19 cellular contexts compared by ENCODE assay signal in the genomic region with DNA sequence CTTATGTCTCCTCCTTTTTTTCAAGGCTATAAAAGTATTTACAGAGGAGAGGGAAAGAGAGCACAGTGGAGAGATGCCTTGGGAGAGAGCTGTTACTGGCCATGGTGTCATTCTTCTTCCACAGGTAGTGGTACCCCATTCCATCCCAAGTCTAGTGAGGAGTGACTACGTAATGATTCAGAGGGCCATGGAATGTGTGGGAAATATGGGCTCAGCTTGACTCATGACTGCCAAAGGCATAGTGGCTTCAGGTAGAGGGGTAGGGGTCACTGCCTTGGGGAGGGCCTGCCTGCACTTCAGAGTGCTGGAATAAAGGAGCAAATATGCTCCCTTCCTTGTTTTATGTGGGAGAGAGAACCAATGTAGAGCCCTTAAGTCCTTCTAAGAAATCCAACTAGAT.
DNase-seq lines count a peak whose midpoint lies in the region; ATAC-seq, FAIRE-seq and TF ChIP-seq lines count a peak whose summit lies in the region.
"Had no signal": no experiment of that assay in that cellular context is flagged by ENCODE, and none has a peak within 500 bp of the region (broad histone marks: within the 10 kb centered on the region; RNA-seq: fewer than 3 reads in every experiment).

No MANE protein-coding gene starts in this region.

- H3K27me3 ChIP-seq in IMR-90 (ENCODE audit: control insufficient read depth, insufficient read depth, low read length) (no peaks in the 10 kb centered on the region), astrocyte (ENCODE audit: insufficient read depth, low read length) (no peaks in the 10 kb centered on the region), vagina (no peaks in the 10 kb centered on the region)
- H3K27me3 ChIP-seq: BLaER1 treated with 17β-estradiol and CSF1 and Interleukin-3, amounts not matched to agents 10 nM and 100 nM had no signal

- H3K27ac Mint-ChIP-seq in astrocyte (ENCODE audit: unreplicated experiment): no peak overlapping the region
- H3K27ac Mint-ChIP-seq: GM23338 had no signal

- H3K4me2 ChIP-seq in IMR-90 (ENCODE audit: low read depth, low read length) (no peak overlapping the region), astrocyte (ENCODE audit: low read length) (no peak overlapping the region)
- H3K4me2 ChIP-seq: A549; BLaER1 treated with 17β-estradiol and CSF1 and Interleukin-3, amounts not matched to agents 10 nM and 100 nM; GM23338 had no signal

- no peak overlapping the region for H3K23ac ChIP-seq in IMR-90 (ENCODE audit: low read depth, low read length)

- POLR2A ChIA-PET in IMR-90 (lab: Charles Lee; ENCODE audit: unreplicated experiment): no interaction called here

- no peaks in the 10 kb centered on the region for H4K20me1 ChIP-seq in IMR-90 (ENCODE audit: insufficient read depth, low read length)
- no peaks in the 10 kb centered on the region for H4K20me1 ChIP-seq in astrocyte (ENCODE audit: insufficient read depth, low read length)
- H4K20me1 ChIP-seq: BLaER1 treated with 17β-estradiol and CSF1 and Interleukin-3, amounts not matched to agents 10 nM and 100 nM had no signal

- peaks cover 20 to 25% of the 10 kb centered on the region in 2 experiments for H3K79me1 ChIP-seq in IMR-90 (ENCODE audit: low read depth in 1 of 2, low read length in 2 of 2)

- H3K4me3 Mint-ChIP-seq in astrocyte (ENCODE audit: unreplicated experiment): no peak overlapping the region
- H3K4me3 Mint-ChIP-seq: GM23338 had no signal

- no peak overlapping the region for H3K56ac ChIP-seq in IMR-90 (ENCODE audit: extremely low read depth, insufficient read depth, low read length)

- peaks cover 21% of the 10 kb centered on the region for H3K9me3 ChIP-seq in IMR-90 (ENCODE audit: control insufficient read depth, insufficient read depth, low read length)
- peaks cover 7% of the 10 kb centered on the region for H3K9me3 ChIP-seq in astrocyte (ENCODE audit: insufficient read depth, low read depth, low read length)
- no peaks in the 10 kb centered on the region for H3K9me3 ChIP-seq in vagina

- TF ChIP-seq RAD21 in IMR-90 (IDR thresholded peaks at IDR 0.05; ENCODE audit: low read length): no peak

- peak overlapping the region; percentile 24; the same call in 1 of the 2 replicates for H3K4ac ChIP-seq in IMR-90 (ENCODE audit: low read depth, low read length)

- no TSS peak for BruUV-seq in IMR-90 (replicated peaks; lab: Mats Ljungman, UMichigan)

- no peaks in the 10 kb centered on the region for H3K36me3 Mint-ChIP-seq in astrocyte (ENCODE audit: low read depth, unreplicated experiment)

- no CpG with 5 or more reads among the region's 1 CpG for WGBS in IMR-90 (ENCODE audit: extremely low coverage in 2 of 2, insufficient read length in 1 of 2), 2 experiments

- no peaks in the 10 kb centered on the region; the same call in 1 of the 2 replicates for H3K36me3 ChIP-seq in IMR-90 (ENCODE audit: control insufficient read depth, insufficient read depth, low read length)
- H3K36me3 ChIP-seq in astrocyte (ENCODE audit: insufficient read depth, low read length): no peaks in the 10 kb centered on the region
- no peaks in the 10 kb centered on the region for H3K36me3 ChIP-seq in vagina
- H3K36me3 ChIP-seq: BLaER1 treated with 17β-estradiol and CSF1 and Interleukin-3, amounts not matched to agents 10 nM and 100 nM had no signal

- H3K27me3 Mint-ChIP-seq in astrocyte (ENCODE audit: low read depth, unreplicated experiment): no peaks in the 10 kb centered on the region

- TF ChIP-seq CTCF in IMR-90 (conservative IDR thresholded peaks at IDR 0.05; ENCODE audit: low read depth, low read length) (no peak), astrocyte (IDR thresholded peaks at IDR 0.05; ENCODE audit: insufficient read depth, low read depth, low read length) (no peak), vagina (IDR thresholded peaks at IDR 0.05) (no peak), GM13977 (IDR thresholded peaks at IDR 0.05; ENCODE audit: extremely low read depth, insufficient read depth, missing control alignments) (no peak)

- ATAC-seq in IMR-90 (ENCODE audit: low read depth): no peak
- ATAC-seq: A549, GM23338, Panc1 had no signal

- H2BK20ac ChIP-seq in IMR-90 (ENCODE audit: low read depth, low read length): peak overlapping the region; percentile 60

- peaks cover 36% of the 10 kb centered on the region for H3K9me3 Mint-ChIP-seq in astrocyte (ENCODE audit: unreplicated experiment)

- H2AFZ ChIP-seq in IMR-90 (replicated peaks; ENCODE audit: low read length, poor library complexity) (no peak overlapping the region), astrocyte (ENCODE audit: low read depth, low read length) (no peak overlapping the region)
- H2AFZ ChIP-seq: GM23338 had no signal

- H4K8ac ChIP-seq in IMR-90 (ENCODE audit: low read depth in 2 of 2, low read length in 2 of 2): no peak overlapping the region

- in situ Hi-C loops in IMR-90 (cut with MboI; ENCODE audit: low sequenced_read_pairs): loop anchor here (25.0 kb wide), 2 partner anchors 292 to 808 kb away; no protein-coding TSS in a partner anchor
- in situ Hi-C loops in GM13977 (cut with MboI; ENCODE audit: low pct_unique_long_range_greater_than_20kb, low sequenced_read_pairs, unreplicated experiment): no loop called here

- H3K18ac ChIP-seq in IMR-90 (ENCODE audit: low read depth, low read length): no peak overlapping the region

- no peaks in the 10 kb centered on the region for H3K79me2 ChIP-seq in astrocyte (ENCODE audit: insufficient read depth, low read length)

- peak; percentile 81 for DNase-seq in ELR (ENCODE audit: low read depth)
- DNase-seq in IMR-90: no peak
- DNase-seq in astrocyte (ENCODE audit: low read depth): peak; percentile 2
- DNase-seq in kidney tubule cell (ENCODE audit: low spot score): peak; percentile 78
- DNase-seq in NCI-H82 (lab: John Stamatoyannopoulos, UW): no peak
- DNase-seq in vagina (ENCODE audit: extremely low spot score in 2 of 2): no peak
- no peak for DNase-seq in GM13977 (ENCODE audit: low spot score)
- no peak for DNase-seq in globus pallidus (ENCODE audit: low spot score)
- DNase-seq: DMS 273 treated with DMSO at 0.1 percent for 48 hours, KG1, NCI-H1092, NCI-H146, NCI-H2081, NCI-H510A, SHP77 treated with DMSO at 0.1 percent for 48 hours had no signal

- H3K4me1 ChIP-seq in IMR-90 (ENCODE audit: control insufficient read depth, insufficient read depth, low read length) (peaks cover 12% of the 10 kb centered on the region), astrocyte (ENCODE audit: insufficient read depth, low read length) (no peaks in the 10 kb centered on the region), vagina (peaks cover 17% of the 10 kb centered on the region)
- H3K4me1 ChIP-seq: A549; BLaER1 treated with 17β-estradiol and CSF1 and Interleukin-3, amounts not matched to agents 10 nM and 100 nM had no signal

- peak overlapping the region; percentile 53 for H2AK5ac ChIP-seq in IMR-90 (ENCODE audit: low read depth, low read length)

- TF ChIP-seq POLR2A in IMR-90 (IDR thresholded peaks at IDR 0.05; ENCODE audit: low read depth, low read length): no peak
- no peak for TF ChIP-seq POLR2A in vagina (IDR thresholded peaks at IDR 0.05)

- no peaks in the 10 kb centered on the region for H3K4me1 Mint-ChIP-seq in astrocyte (ENCODE audit: low read depth, unreplicated experiment)

- dilution Hi-C loops in IMR-90 (cut with HindIII; ENCODE audit: low sequenced_read_pairs, unreplicated experiment): no loop called here

- CTCF ChIA-PET in IMR-90 (lab: Yijun Ruan, JAX): no interaction called here

- H2BK15ac ChIP-seq in IMR-90 (ENCODE audit: low read depth, low read length): peak overlapping the region; percentile 10; the same call in 1 of the 3 replicates

- FAIRE-seq in astrocyte (lab: Jason Lieb, UNC): no peak
- FAIRE-seq: A549 had no signal

- H2BK120ac ChIP-seq in IMR-90 (ENCODE audit: low read depth, low read length): peak overlapping the region; percentile 55; the same call in 1 of the 2 replicates

- no peaks in the 10 kb centered on the region for H3K9me1 ChIP-seq in IMR-90 (ENCODE audit: insufficient read depth, low read length)

- H3K14ac ChIP-seq in IMR-90 (replicated peaks; ENCODE audit: low read depth, low read length): peak overlapping the region; percentile 39; the same call in 1 of the 2 replicates

- no peak overlapping the region for H3K4me3 ChIP-seq in IMR-90 (ENCODE audit: insufficient read depth, low read depth, low read length)
- H3K4me3 ChIP-seq in astrocyte (ENCODE audit: insufficient read depth, low read depth, low read length): no peak overlapping the region
- no peak overlapping the region for H3K4me3 ChIP-seq in vagina
- H3K4me3 ChIP-seq: A549; BLaER1 treated with 17β-estradiol and CSF1 and Interleukin-3, amounts not matched to agents 10 nM and 100 nM; GM23338 had no signal

- no peak overlapping the region for H3K9ac ChIP-seq in IMR-90 (ENCODE audit: low read depth, low read length)
- no peak overlapping the region for H3K9ac ChIP-seq in astrocyte (ENCODE audit: low read length)
- H3K9ac ChIP-seq: BLaER1 treated with 17β-estradiol and CSF1 and Interleukin-3, amounts not matched to agents 10 nM and 100 nM had no signal

- no peak overlapping the region for H4K5ac ChIP-seq in IMR-90 (ENCODE audit: low read depth, low read length)

- peak overlapping the region; percentile 51 for H2BK5ac ChIP-seq in IMR-90 (ENCODE audit: low read depth, low read length, poor library complexity, severe bottlenecking)

- H3K27ac ChIP-seq in IMR-90 (ENCODE audit: insufficient read depth, low read length) (no peak overlapping the region), astrocyte (ENCODE audit: low read depth, low read length) (no peak overlapping the region), vagina (no peak overlapping the region)
- H3K27ac ChIP-seq: A549; BLaER1 treated with 17β-estradiol and CSF1 and Interleukin-3, amounts not matched to agents 10 nM and 100 nM had no signal

- intact Hi-C loops in IMR-90 (cut with micrococcal nuclease): no loop called here
- intact Hi-C loops in vagina (cut with DNase I): no loop called here

- no peak overlapping the region for H4K91ac ChIP-seq in IMR-90 (ENCODE audit: insufficient read depth, low read depth, low read length)

- H2AK9ac ChIP-seq in IMR-90 (replicated peaks; ENCODE audit: low read depth, low read length, poor library complexity): no peak overlapping the region

TF ChIP-seq in IMR-90, 13 proteins besides CTCF, POLR2A, EP300 and RAD21 (continues in another document):
- no peak for TF ChIP-seq CHD1 (IDR thresholded peaks at IDR 0.05; ENCODE audit: low read depth, low read length)
- no peak for TF ChIP-seq MAFK (IDR thresholded peaks at IDR 0.05; ENCODE audit: low read depth, low read length)
- TF ChIP-seq FOS (IDR thresholded peaks at IDR 0.05; ENCODE audit: low read depth, low read length): no peak
- TF ChIP-seq, protein P1, sequence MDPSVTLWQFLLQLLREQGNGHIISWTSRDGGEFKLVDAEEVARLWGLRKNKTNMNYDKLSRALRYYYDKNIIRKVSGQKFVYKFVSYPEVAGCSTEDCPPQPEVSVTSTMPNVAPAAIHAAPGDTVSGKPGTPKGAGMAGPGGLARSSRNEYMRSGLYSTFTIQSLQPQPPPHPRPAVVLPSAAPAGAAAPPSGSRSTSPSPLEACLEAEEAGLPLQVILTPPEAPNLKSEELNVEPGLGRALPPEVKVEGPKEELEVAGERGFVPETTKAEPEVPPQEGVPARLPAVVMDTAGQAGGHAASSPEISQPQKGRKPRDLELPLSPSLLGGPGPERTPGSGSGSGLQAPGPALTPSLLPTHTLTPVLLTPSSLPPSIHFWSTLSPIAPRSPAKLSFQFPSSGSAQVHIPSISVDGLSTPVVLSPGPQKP (IDR thresholded peaks at IDR 0.05; ENCODE audit: borderline replicate concordance, low read depth, low read length): no peak
- TF ChIP-seq SMC3 (IDR thresholded peaks at IDR 0.05; ENCODE audit: low read depth, low read length): no peak

Comparison
In these comparisons a context has a peak if more than half of its experiments do, and no peak if none do; other contexts are left out.
1. DNase-seq: peak in ELR (single experiment), astrocyte (single experiment) and kidney tubule cell (single experiment); none in IMR-90 (single experiment), NCI-H82 (single experiment), vagina (0 of 2), GM13977 (single experiment) and globus pallidus (single experiment).